In the genomic region with DNA sequence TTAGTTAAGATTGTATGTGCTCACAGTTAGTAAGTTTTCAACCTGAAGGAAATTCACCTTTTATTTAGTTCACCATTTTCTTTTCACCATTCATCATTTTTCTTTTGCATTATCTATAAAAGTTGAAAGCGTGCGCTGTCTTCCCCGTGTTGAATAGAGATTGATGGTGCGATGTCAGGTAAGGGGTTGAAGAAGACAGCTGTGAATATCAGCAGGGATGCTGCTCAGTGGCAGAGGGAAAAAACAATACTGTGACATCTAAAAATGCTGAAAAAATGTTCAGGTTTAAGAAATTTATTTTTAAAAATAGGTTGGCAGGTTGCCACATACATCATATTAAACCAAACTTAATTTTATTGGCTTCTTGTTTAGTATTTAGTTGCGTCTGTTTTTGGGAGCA, we compare ENCODE assay signal across 8 cellular contexts.
"Had no signal": no experiment of that assay in that cellular context is flagged by ENCODE, and none has a peak within 500 bp of the region (broad histone marks: within the 10 kb centered on the region; RNA-seq: fewer than 3 reads in every experiment).

No MANE protein-coding gene starts in this region.

- H3K9me3 ChIP-seq: HAP-1 had no signal

- H2AFZ ChIP-seq: GM23248, GM23338 had no signal

- H3K27ac ChIP-seq: GM23248 had no signal

- H3K27ac Mint-ChIP-seq: GM23338, H9, HFFc6 had no signal

- H3K4me2 ChIP-seq: GM23338 had no signal

- DNase-seq: GM23248, GOT3, H7, H9, HCEC 1CT, HFFc6 had no signal

- H3K4me1 ChIP-seq: HAP-1 had no signal

- H3K9ac ChIP-seq: GM23248 had no signal

- H3K36me3 ChIP-seq: HAP-1 had no signal

- H3K4me3 ChIP-seq: GM23248, GM23338, HAP-1 had no signal

- H3K4me3 Mint-ChIP-seq: GM23338, H9, HFFc6 had no signal
